ENCODE assay signal across 23 cellular contexts in the genomic region with DNA sequence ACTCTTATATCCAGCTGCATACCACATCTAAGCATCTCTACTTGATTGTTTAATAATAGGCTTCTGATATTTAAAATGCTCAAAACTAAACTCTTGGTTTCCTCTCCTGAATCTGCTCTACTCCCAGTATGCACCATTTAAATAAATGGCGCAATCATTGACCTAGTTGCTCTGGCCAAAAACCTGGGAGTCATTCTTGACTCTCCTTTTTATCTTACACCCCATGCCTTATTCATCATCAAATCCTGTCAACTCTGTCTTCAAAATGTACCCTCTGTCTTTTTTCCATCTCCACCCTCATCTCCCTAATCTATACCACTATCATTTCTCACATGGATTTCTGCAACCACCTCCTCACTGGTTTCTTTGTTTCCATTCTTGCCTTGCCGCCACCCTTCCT.
DNase-seq lines count a peak whose midpoint lies in the region; ATAC-seq and TF ChIP-seq lines count a peak whose summit lies in the region.
"Had no signal": no experiment of that assay in that cellular context is flagged by ENCODE, and none has a peak within 500 bp of the region (broad histone marks: within the 10 kb centered on the region; RNA-seq: fewer than 3 reads in every experiment).

No MANE protein-coding gene starts in this region.

- H4K20me1 ChIP-seq in OCI-LY7 (ENCODE audit: insufficient read depth, low read length) = no peaks in the 10 kb centered on the region
- H4K20me1 ChIP-seq: BLaER1 treated with 17β-estradiol and CSF1 and Interleukin-3, amounts not matched to agents 10 nM and 100 nM had no signal

- H3K9me3 Mint-ChIP-seq in Caco-2 (ENCODE audit: unreplicated experiment) (no peaks in the 10 kb centered on the region), glutamatergic neuron (ENCODE audit: unreplicated experiment) (no peaks in the 10 kb centered on the region), nephron progenitor cell (no peaks in the 10 kb centered on the region)
- H3K9me3 Mint-ChIP-seq: CD4-positive, alpha-beta T cell; CD8-positive, alpha-beta T cell had no signal

- POLR2A ChIA-PET in Caco-2 (lab: Charles Lee) (no interaction called here), OCI-LY7 (lab: Charles Lee) (no interaction called here)

- no peak overlapping the region for H3K4me3 ChIP-seq in Caco-2 (ENCODE audit: low read depth, low read length)
- H3K4me3 ChIP-seq in OCI-LY7 (ENCODE audit: low read depth, low read length, poor library complexity, severe bottlenecking) = no peak overlapping the region
- H3K4me3 ChIP-seq in H7 (ENCODE audit: insufficient read depth, low read depth, low read length) = no peak overlapping the region
- H3K4me3 ChIP-seq: BLaER1 treated with 17β-estradiol and CSF1 and Interleukin-3, amounts not matched to agents 10 nM and 100 nM; GM12878 had no signal

- peak; percentile 68 for ATAC-seq in omental fat pad (ENCODE audit: low FRiP score)
- ATAC-seq: CD8-positive, alpha-beta T cell; GM12878 had no signal

- CTCF ChIA-PET in Caco-2 (lab: Charles Lee) = interaction anchor here (0.6 kb wide), 1 partner anchor 706 kb away, joined by 3 read pairs; no protein-coding TSS in a partner anchor
- CTCF ChIA-PET in OCI-LY7 (lab: Charles Lee; ENCODE audit: unreplicated experiment) = no interaction called here

- intact Hi-C loops in Caco-2 (cut with micrococcal nuclease; ENCODE audit: unreplicated experiment) = no loop called here
- intact Hi-C loops in OCI-LY7 (cut with micrococcal nuclease; ENCODE audit: unreplicated experiment) = no loop called here

- H3K36me3 ChIP-seq in Caco-2 (ENCODE audit: control insufficient read depth, insufficient read depth, low read length) (no peaks in the 10 kb centered on the region), OCI-LY7 (ENCODE audit: insufficient read depth, low read length) (no peaks in the 10 kb centered on the region), H7 (replicated peaks; ENCODE audit: control insufficient read depth, insufficient read depth, low read length) (no peaks in the 10 kb centered on the region)
- H3K36me3 ChIP-seq: BLaER1 treated with 17β-estradiol and CSF1 and Interleukin-3, amounts not matched to agents 10 nM and 100 nM had no signal

- H3K79me2 ChIP-seq in OCI-LY7 (ENCODE audit: insufficient read depth, low read depth, low read length) = no peaks in the 10 kb centered on the region

- DNase-seq in Caco-2 = no peak
- no peak for DNase-seq in glutamatergic neuron
- DNase-seq in nephron progenitor cell = no peak
- DNase-seq in omental fat pad (ENCODE audit: low spot score) = no peak
- DNase-seq in OCI-LY7 (ENCODE audit: low spot score) = no peak
- DNase-seq in H7 = no peak
- no peak for DNase-seq in activated T-cell treated with anti-CD3 and anti-CD28 coated beads, Interleukin-2, amount 50 U/mL, for 48 hours
- DNase-seq in SHP77 (lab: John Stamatoyannopoulos, UW) = no peak
- DNase-seq: 8988T; AML-193; CD4-positive, alpha-beta T cell; CD8-positive, alpha-beta T cell; DMS 273 treated with DMSO at 0.1 percent for 48 hours; DMS153; DMS53; DMS79; DND-41; EL; GDM1 had no signal

- no peak overlapping the region for H3K27ac ChIP-seq in OCI-LY7 (ENCODE audit: low read depth, low read length, poor library complexity, severe bottlenecking)
- H3K27ac ChIP-seq: BLaER1 treated with 17β-estradiol and CSF1 and Interleukin-3, amounts not matched to agents 10 nM and 100 nM; C4-2B had no signal

- no peaks in the 10 kb centered on the region for H3K9me2 ChIP-seq in OCI-LY7 (ENCODE audit: insufficient read depth, low read length)

- peaks cover 39% of the 10 kb centered on the region for H3K4me1 Mint-ChIP-seq in Caco-2 (ENCODE audit: low read depth, unreplicated experiment)
- peaks cover 3% of the 10 kb centered on the region for H3K4me1 Mint-ChIP-seq in glutamatergic neuron (ENCODE audit: low read depth, unreplicated experiment)
- peaks cover 33% of the 10 kb centered on the region for H3K4me1 Mint-ChIP-seq in nephron progenitor cell

- BruUV-seq in Caco-2 (replicated peaks; lab: Mats Ljungman, UMichigan) (no TSS peak), OCI-LY7 (replicated peaks; lab: Mats Ljungman, UMichigan) (no TSS peak)

- H3K27me3 Mint-ChIP-seq in Caco-2 (ENCODE audit: insufficient read depth, unreplicated experiment) (no peaks in the 10 kb centered on the region), glutamatergic neuron (ENCODE audit: unreplicated experiment) (no peaks in the 10 kb centered on the region), nephron progenitor cell (ENCODE audit: low read depth, poor library complexity) (peaks cover 4% of the 10 kb centered on the region)

- H2AFZ ChIP-seq in OCI-LY7 (ENCODE audit: low read length) = no peak overlapping the region

- H3K27me3 ChIP-seq in Caco-2 (replicated peaks; ENCODE audit: control insufficient read depth, insufficient read depth, low read length) (no peaks in the 10 kb centered on the region), H7 (ENCODE audit: control insufficient read depth, insufficient read depth, low read length) (no peaks in the 10 kb centered on the region)
- H3K27me3 ChIP-seq: BLaER1 treated with 17β-estradiol and CSF1 and Interleukin-3, amounts not matched to agents 10 nM and 100 nM had no signal

- no peak for TF ChIP-seq CTCF in Caco-2 (IDR thresholded peaks at IDR 0.05; ENCODE audit: insufficient read depth in 1 of 2, low read depth in 1 of 2, low read length in 1 of 2, severe bottlenecking in 1 of 2, unreplicated experiment in 1 of 2)
- TF ChIP-seq CTCF in glutamatergic neuron (IDR thresholded peaks at IDR 0.05; ENCODE audit: partially characterized antibody, unreplicated experiment) = no peak
- no peak for TF ChIP-seq CTCF in nephron progenitor cell (IDR thresholded peaks at IDR 0.05)
- TF ChIP-seq CTCF in omental fat pad (IDR thresholded peaks at IDR 0.05) = no peak
- TF ChIP-seq CTCF in OCI-LY7 (conservative IDR thresholded peaks at IDR 0.05; ENCODE audit: low read length) = no peak

- H3K27ac Mint-ChIP-seq in Caco-2 (ENCODE audit: unreplicated experiment) = peak overlapping the region; percentile 5
- H3K27ac Mint-ChIP-seq in glutamatergic neuron (ENCODE audit: unreplicated experiment) = peak overlapping the region; percentile 26
- peak overlapping the region; percentile 25 for H3K27ac Mint-ChIP-seq in nephron progenitor cell
- H3K27ac Mint-ChIP-seq: B cell; CD4-positive, alpha-beta T cell; CD8-positive, alpha-beta T cell had no signal

- no peak overlapping the region for H3K4me3 Mint-ChIP-seq in Caco-2 (ENCODE audit: unreplicated experiment)
- H3K4me3 Mint-ChIP-seq in glutamatergic neuron (ENCODE audit: unreplicated experiment) = no peak overlapping the region
- H3K4me3 Mint-ChIP-seq in nephron progenitor cell = no peak overlapping the region
- H3K4me3 Mint-ChIP-seq: B cell; CD4-positive, alpha-beta T cell; CD8-positive, alpha-beta T cell had no signal

- no peaks in the 10 kb centered on the region for H3K36me3 Mint-ChIP-seq in Caco-2 (ENCODE audit: insufficient read depth, unreplicated experiment)
- no peaks in the 10 kb centered on the region for H3K36me3 Mint-ChIP-seq in glutamatergic neuron (ENCODE audit: unreplicated experiment)
- no peaks in the 10 kb centered on the region for H3K36me3 Mint-ChIP-seq in nephron progenitor cell (ENCODE audit: low read depth)
- H3K36me3 Mint-ChIP-seq: CD8-positive, alpha-beta T cell had no signal

- H3K4me2 ChIP-seq in OCI-LY7 (ENCODE audit: low read length) = no peak overlapping the region
- H3K4me2 ChIP-seq: BLaER1 treated with 17β-estradiol and CSF1 and Interleukin-3, amounts not matched to agents 10 nM and 100 nM had no signal

- H3K9me3 ChIP-seq in Caco-2 = no peaks in the 10 kb centered on the region
- no peaks in the 10 kb centered on the region for H3K9me3 ChIP-seq in OCI-LY7 (ENCODE audit: low read length)
- H3K9me3 ChIP-seq: BLaER1 treated with 17β-estradiol and CSF1 and Interleukin-3, amounts not matched to agents 10 nM and 100 nM had no signal

- H3K4me1 ChIP-seq in Caco-2 (peaks cover 56% of the 10 kb centered on the region), OCI-LY7 (ENCODE audit: insufficient read depth, low read length, poor library complexity, severe bottlenecking) (peaks cover 27% of the 10 kb centered on the region)
- H3K4me1 ChIP-seq: BLaER1 treated with 17β-estradiol and CSF1 and Interleukin-3, amounts not matched to agents 10 nM and 100 nM had no signal
